Comparison of ENCODE assay signal across 8 cellular contexts in the genomic region with DNA sequence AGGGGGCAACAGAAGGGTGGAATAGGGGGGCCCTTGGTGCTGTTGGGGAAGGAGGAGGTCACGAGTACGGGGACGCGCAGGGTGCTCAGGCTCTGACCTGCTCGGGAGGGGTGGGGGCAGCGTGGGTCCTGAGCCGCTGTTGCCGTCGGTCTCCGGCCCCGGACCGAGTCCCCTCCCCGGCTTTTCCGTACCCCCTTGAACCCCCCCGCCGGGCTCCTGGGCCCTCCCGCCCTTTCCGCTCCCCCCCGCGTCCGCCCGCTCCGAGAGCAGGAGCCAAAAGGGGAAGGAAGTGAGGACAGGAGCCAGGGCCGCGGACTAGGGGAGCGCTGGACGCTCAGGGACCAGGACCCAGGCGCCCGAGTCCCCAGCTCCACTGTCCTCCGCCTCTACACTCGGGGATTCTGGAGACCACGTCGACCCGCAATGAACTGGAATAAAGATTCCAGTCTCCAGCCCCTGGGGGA. TPM values are rescaled to one million over a fixed set of nuclear protein-coding genes. Genes with fewer than 3 reads are reported as not detected.
DNase-seq lines count a peak whose midpoint lies in the region; TF ChIP-seq lines count a peak whose summit lies in the region.

TSS of gene RGL2 (minus strand) at position 170 of the 464 bp plus-strand sequence. CDS start 332 bp downstream, outside the sequence.

- peak; percentile 23 for DNase-seq in HEK293T (ENCODE audit: extremely low spot score)
- DNase-seq in NCI-H2171 (lab: John Stamatoyannopoulos, UW), result peak; percentile 47
- DNase-seq in activated CD4-positive, alpha-beta T cell treated with anti-CD3 and anti-CD28 coated beads, Interleukin-2, amount 50 U/mL, for 48 hours, result peak; percentile 60 to 66
- DNase-seq in epithelial cell of esophagus (ENCODE audit: low read depth), result peak; percentile 55
- peak in 1 of 2 experiments; percentile 54 for DNase-seq in mesothelial cell of epicardium (ENCODE audit: low spot score in 2 of 2, unreplicated experiment in 2 of 2)
- DNase-seq in NCI-H187 treated with DMSO at 0.1 percent for 48 hours (lab: John Stamatoyannopoulos, UW), result no peak

- no peaks in the 10 kb centered on the region for H3K27me3 Mint-ChIP-seq in mesothelial cell of epicardium (ENCODE audit: low read depth)

- H3K27ac Mint-ChIP-seq in mesothelial cell of epicardium, result peak within 1 kb of the TSS; percentile 99

- peak within 1 kb of the TSS; percentile 99 for H3K4me3 Mint-ChIP-seq in mesothelial cell of epicardium

- POLR2A ChIA-PET in HEK293T (lab: Yijun Ruan, JAX), result interaction anchor here (1.1 to 4.1 kb wide), 16 partner anchors 9 to 156 kb away, joined by 3 to 46 read pairs (median 8); partner anchors contain the start of genes B3GALT4, CUTA, PFDN6 and RPS18

- peaks cover 20% of the 10 kb centered on the region for H3K4me1 ChIP-seq in stomach smooth muscle (ENCODE audit: control insufficient read depth, insufficient read depth, low read length)

- peaks cover 1% of the 10 kb centered on the region for H3K36me3 Mint-ChIP-seq in mesothelial cell of epicardium

- H3K9me3 ChIP-seq in stomach smooth muscle (ENCODE audit: control insufficient read depth in 2 of 2, low read length in 2 of 2), result no peaks in the 10 kb centered on the region

- peak within 1 kb of the TSS; percentile 96 for H3K27ac ChIP-seq in stomach smooth muscle (ENCODE audit: low read length)

- peaks cover 13 to 21% of the 10 kb centered on the region in 2 donors for H3K36me3 ChIP-seq in stomach smooth muscle (ENCODE audit: control insufficient read depth in 2 of 2, insufficient read depth in 2 of 2, low read length in 2 of 2)

- no peaks in the 10 kb centered on the region for H3K9me3 Mint-ChIP-seq in mesothelial cell of epicardium

- TF ChIP-seq CTCF in GM12875 (IDR thresholded peaks at IDR 0.05; ENCODE audit: borderline replicate concordance, insufficient read depth, low read depth, low read length), result no peak
- TF ChIP-seq CTCF in epithelial cell of esophagus (IDR thresholded peaks at IDR 0.05; ENCODE audit: insufficient read depth, low read depth, low read length, missing control alignments), result no peak
- no peak for TF ChIP-seq CTCF in mesothelial cell of epicardium (IDR thresholded peaks at IDR 0.05; ENCODE audit: unreplicated experiment)

- H3K9ac ChIP-seq in stomach smooth muscle (ENCODE audit: low read length in 2 of 2), result peak within 1 kb of the TSS; percentile 84 to 97

- H3K4me3 ChIP-seq in GM12875 (ENCODE audit: low read depth, low read length), result peak within 1 kb of the TSS; percentile 62
- peak within 1 kb of the TSS; percentile 98 for H3K4me3 ChIP-seq in epithelial cell of esophagus (ENCODE audit: low read length)
- H3K4me3 ChIP-seq in stomach smooth muscle (ENCODE audit: low read length in 2 of 2), result peak within 1 kb of the TSS; percentile 89 to 95

- H3K27me3 ChIP-seq in stomach smooth muscle (ENCODE audit: control insufficient read depth in 1 of 2, insufficient read depth in 2 of 2, low read length in 2 of 2), result no peaks in the 10 kb centered on the region

- CTCF ChIA-PET in HEK293T (lab: Yijun Ruan, JAX), result interaction anchor here (0.7 to 1.2 kb wide), 7 partner anchors 10 to 179 kb away, joined by 3 to 16 read pairs (median 4); partner anchors contain the start of genes B3GALT4, PFDN6, RPS18 and VPS52

- H3K4me1 Mint-ChIP-seq in mesothelial cell of epicardium, result peaks cover 22% of the 10 kb centered on the region

TF ChIP-seq in HEK293T, 16 proteins besides CTCF, POLR2A, EP300 and RAD21:
- TF ChIP-seq CTBP1 (IDR thresholded peaks at IDR 0.05; ENCODE audit: borderline replicate concordance), result no peak
- TF ChIP-seq SUZ12 (IDR thresholded peaks at IDR 0.05), result no peak
- no peak for TF ChIP-seq NFRKB (IDR thresholded peaks at IDR 0.05)
- no peak for TF ChIP-seq ARNT (IDR thresholded peaks at IDR 0.05)
- TF ChIP-seq LEF1 (IDR thresholded peaks at IDR 0.05; ENCODE audit: borderline replicate concordance), result no peak
- no peak for TF ChIP-seq FOXK2 (IDR thresholded peaks at IDR 0.05)
- TF ChIP-seq TARDBP (IDR thresholded peaks at IDR 0.05), result no peak
- TF ChIP-seq SP1 (IDR thresholded peaks at IDR 0.05), result no peak
- no peak for TF ChIP-seq HDGF (IDR thresholded peaks at IDR 0.05; ENCODE audit: borderline replicate concordance)
- TF ChIP-seq, protein P1, sequence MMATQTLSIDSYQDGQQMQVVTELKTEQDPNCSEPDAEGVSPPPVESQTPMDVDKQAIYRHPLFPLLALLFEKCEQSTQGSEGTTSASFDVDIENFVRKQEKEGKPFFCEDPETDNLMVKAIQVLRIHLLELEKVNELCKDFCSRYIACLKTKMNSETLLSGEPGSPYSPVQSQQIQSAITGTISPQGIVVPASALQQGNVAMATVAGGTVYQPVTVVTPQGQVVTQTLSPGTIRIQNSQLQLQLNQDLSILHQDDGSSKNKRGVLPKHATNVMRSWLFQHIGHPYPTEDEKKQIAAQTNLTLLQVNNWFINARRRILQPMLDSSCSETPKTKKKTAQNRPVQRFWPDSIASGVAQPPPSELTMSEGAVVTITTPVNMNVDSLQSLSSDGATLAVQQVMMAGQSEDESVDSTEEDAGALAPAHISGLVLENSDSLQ (IDR thresholded peaks at IDR 0.05), result no peak
- TF ChIP-seq ELF4 (IDR thresholded peaks at IDR 0.05), result no peak
- TF ChIP-seq FOXM1 (IDR thresholded peaks at IDR 0.05; ENCODE audit: borderline replicate concordance), result no peak
- TF ChIP-seq FOXA1 (IDR thresholded peaks at IDR 0.05), result no peak
- no peak for TF ChIP-seq BHLHE40 (IDR thresholded peaks at IDR 0.05; ENCODE audit: borderline replicate concordance)

RNA-seq across cellular contexts. Expression of gene RGL2, which starts in this region (rescaled TPM):
- total RNA-seq in mesothelial cell of epicardium, result 108 to 113 TPM (median 112 TPM) in 3 replicates
